10 cellular contexts compared by ENCODE assay signal in the genomic region with DNA sequence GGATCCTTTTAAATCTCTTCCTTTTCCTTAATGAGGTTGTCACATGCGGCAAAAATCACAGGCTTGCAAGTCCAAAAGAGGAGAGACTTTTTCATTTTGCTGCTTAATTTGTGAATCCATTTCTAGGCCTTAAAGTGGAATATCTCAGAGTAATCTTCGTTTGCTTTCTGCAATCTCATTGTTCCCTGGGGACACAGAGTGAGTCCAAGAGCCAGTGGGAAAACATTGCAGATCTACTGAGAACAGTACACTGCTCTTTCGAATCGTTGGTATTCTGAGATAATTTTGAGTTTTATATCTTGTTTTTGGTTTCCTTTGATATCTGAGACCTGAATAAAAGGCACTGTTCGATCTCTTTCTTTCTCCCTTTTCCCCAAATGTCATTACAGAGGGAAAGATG.
DNase-seq lines count a peak whose midpoint lies in the region; ATAC-seq and TF ChIP-seq lines count a peak whose summit lies in the region.
"Had no signal": no experiment of that assay in that cellular context is flagged by ENCODE, and none has a peak within 500 bp of the region (broad histone marks: within the 10 kb centered on the region; RNA-seq: fewer than 3 reads in every experiment).

No MANE protein-coding gene starts in this region.

- H3K9me3 ChIP-seq in RWPE2 (ENCODE audit: severe bottlenecking) (no peaks in the 10 kb centered on the region), esophagus muscularis mucosa (no peaks in the 10 kb centered on the region), thoracic aorta (no peaks in the 10 kb centered on the region)

- no peaks in the 10 kb centered on the region for H3K27me3 Mint-ChIP-seq in mesothelial cell of epicardium (ENCODE audit: low read depth)
- H3K27me3 Mint-ChIP-seq in activated T-cell treated with anti-CD3 and anti-CD28 coated beads, Interleukin-2, amount 50 U/mL, for 24 hours: peaks cover 2% of the 10 kb centered on the region

- peak overlapping the region; percentile 4 for H3K4me3 Mint-ChIP-seq in mesothelial cell of epicardium
- H3K4me3 Mint-ChIP-seq in activated T-cell treated with anti-CD3 and anti-CD28 coated beads, Interleukin-2, amount 50 U/mL, for 24 hours: no peak overlapping the region

- H3K27me3 ChIP-seq in RWPE2 (ENCODE audit: insufficient read depth, poor library complexity, severe bottlenecking) (no peaks in the 10 kb centered on the region), esophagus muscularis mucosa (no peaks in the 10 kb centered on the region), thoracic aorta (replicated peaks; ENCODE audit: insufficient read depth) (no peaks in the 10 kb centered on the region)

- H3K4me1 ChIP-seq in RWPE2 (ENCODE audit: insufficient read depth, poor library complexity, severe bottlenecking) (peaks cover 24% of the 10 kb centered on the region), esophagus muscularis mucosa (peaks cover 17 to 22% (median 21%) of the 10 kb centered on the region in 4 donors), thoracic aorta (ENCODE audit: control insufficient read depth in 1 of 2, low read depth in 2 of 2) (peaks cover 36 to 64% of the 10 kb centered on the region in 2 donors)

- no peak for TF ChIP-seq POLR2A in esophagus muscularis mucosa (IDR thresholded peaks at IDR 0.05; ENCODE audit: low read depth)

- WGBS in esophagus muscularis mucosa: 56% methylated on average over 5 of the region's 5 CpGs

- no peak for ATAC-seq in RWPE2 (ENCODE audit: low read depth)
- no peak for ATAC-seq in thoracic aorta (ENCODE audit: insufficient number of reproducible peaks, low FRiP score, low read depth)
- no peak for ATAC-seq in HG03565 (IDR thresholded peaks at IDR 0.05; ENCODE audit: unreplicated experiment)

- H3K4me3 ChIP-seq in RWPE2 (ENCODE audit: severe bottlenecking): no peak overlapping the region
- peak overlapping the region in 1 of 4 donors; percentile 2 for H3K4me3 ChIP-seq in esophagus muscularis mucosa
- peak overlapping the region; percentile 31 for H3K4me3 ChIP-seq in thoracic aorta

- peak overlapping the region; percentile 94 for H3K27ac Mint-ChIP-seq in mesothelial cell of epicardium
- no peak overlapping the region for H3K27ac Mint-ChIP-seq in activated T-cell treated with anti-CD3 and anti-CD28 coated beads, Interleukin-2, amount 50 U/mL, for 24 hours

- H3K9me3 Mint-ChIP-seq in mesothelial cell of epicardium: peaks cover 5% of the 10 kb centered on the region
- H3K9me3 Mint-ChIP-seq in activated T-cell treated with anti-CD3 and anti-CD28 coated beads, Interleukin-2, amount 50 U/mL, for 24 hours: no peaks in the 10 kb centered on the region

- TF ChIP-seq EP300 in esophagus muscularis mucosa (IDR thresholded peaks at IDR 0.05): no peak

- intact Hi-C loops in esophagus muscularis mucosa (cut with DNase I): no loop called here

- TF ChIP-seq CTCF in RWPE2 (IDR thresholded peaks at IDR 0.05; ENCODE audit: poor library complexity, severe bottlenecking) (no peak), esophagus muscularis mucosa (IDR thresholded peaks at IDR 0.05) (no peak), mesothelial cell of epicardium (IDR thresholded peaks at IDR 0.05; ENCODE audit: unreplicated experiment) (no peak), thoracic aorta (IDR thresholded peaks at IDR 0.05) (no peak)

- H3K36me3 ChIP-seq in RWPE2 (ENCODE audit: low read depth): no peaks in the 10 kb centered on the region
- no peaks in the 10 kb centered on the region for H3K36me3 ChIP-seq in esophagus muscularis mucosa
- H3K36me3 ChIP-seq in thoracic aorta: no peaks in the 10 kb centered on the region

- H3K27ac ChIP-seq in RWPE2 (ENCODE audit: poor library complexity, severe bottlenecking): peak overlapping the region; percentile 3
- peak overlapping the region; percentile 49 to 67 (median 52) for H3K27ac ChIP-seq in esophagus muscularis mucosa (replicated peaks in 1 of 4)
- peak overlapping the region; percentile 67 to 71 for H3K27ac ChIP-seq in thoracic aorta

- H3K4me1 Mint-ChIP-seq in mesothelial cell of epicardium: peaks cover 61% of the 10 kb centered on the region
- H3K4me1 Mint-ChIP-seq in activated T-cell treated with anti-CD3 and anti-CD28 coated beads, Interleukin-2, amount 50 U/mL, for 24 hours (ENCODE audit: low read depth): no peaks in the 10 kb centered on the region

- DNase-seq in RWPE2 (ENCODE audit: low spot score) (no peak), esophagus muscularis mucosa (ENCODE audit: extremely low spot score) (no peak), mesothelial cell of epicardium (ENCODE audit: low spot score in 2 of 2, unreplicated experiment in 2 of 2) (no peak), thoracic aorta (ENCODE audit: low spot score) (no peak), NCI-H345 treated with DMSO at 0.1 percent for 48 hours (lab: John Stamatoyannopoulos, UW; ENCODE audit: unreplicated experiment) (no peak), NCI-H524 treated with DMSO at 0.1 percent for 48 hours (lab: John Stamatoyannopoulos, UW) (no peak)
- no peak for DNase-seq in activated T-cell treated with anti-CD3 and anti-CD28 coated beads, Interleukin-2, amount 50 U/mL, for 24 hours
- DNase-seq: H7, NCI-H1930 had no signal

- no peaks in the 10 kb centered on the region for H3K36me3 Mint-ChIP-seq in mesothelial cell of epicardium
- no peaks in the 10 kb centered on the region for H3K36me3 Mint-ChIP-seq in activated T-cell treated with anti-CD3 and anti-CD28 coated beads, Interleukin-2, amount 50 U/mL, for 24 hours (ENCODE audit: low read depth)

Comparison
In these comparisons a context has a peak if more than half of its experiments do, and no peak if none do; other contexts are left out.
1. H3K27ac ChIP-seq: peak in every context shown above with its lines; median percentile 69 in thoracic aorta; 52 in esophagus muscularis mucosa; 3 in RWPE2.